1 cellular context compared by ENCODE assay signal in the genomic region with DNA sequence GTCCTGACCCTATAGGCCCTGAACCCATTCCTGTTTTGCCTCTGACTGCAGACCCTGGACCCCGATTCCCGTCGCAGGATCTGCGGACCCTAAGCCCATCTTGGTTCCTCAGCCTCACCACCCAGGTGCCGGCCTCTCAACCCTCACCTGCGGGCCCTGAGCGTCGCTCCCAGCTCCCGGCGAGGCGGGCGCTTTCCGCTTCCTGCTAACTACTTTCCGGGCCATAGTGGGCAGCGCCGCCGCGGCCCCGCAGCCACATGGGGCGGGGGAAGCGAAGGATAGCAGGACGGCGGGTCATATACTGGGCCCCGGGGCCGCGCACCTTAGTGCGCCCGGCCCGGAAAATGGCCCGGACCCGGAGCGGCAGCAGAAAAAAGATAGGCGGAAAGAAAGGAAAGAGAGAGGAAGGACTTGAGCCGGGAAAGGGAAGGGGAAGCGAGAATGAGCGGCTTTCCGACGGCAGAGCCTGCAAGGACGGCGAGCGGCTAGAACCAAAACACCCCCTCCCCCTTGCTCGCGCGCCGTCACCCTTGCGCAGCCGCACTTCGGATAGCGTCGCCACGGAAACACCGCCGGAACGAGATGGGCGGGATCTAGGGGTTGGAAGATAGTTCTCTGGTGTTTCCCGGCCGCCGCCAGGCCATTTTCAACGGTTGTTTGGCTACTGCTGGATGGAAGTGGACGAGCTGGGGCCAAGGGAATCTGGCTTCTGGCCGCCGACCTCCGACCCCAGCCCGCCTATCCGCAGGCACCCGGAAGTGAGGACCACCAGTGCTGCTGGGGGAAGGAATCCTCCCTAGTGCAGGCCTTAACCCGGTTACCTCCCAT.
TF ChIP-seq lines count a peak whose summit lies in the region.

A gene (minus strand): TSS at position 492 of the 828 bp plus-strand sequence. CDS start 267 bp downstream, at position 225.

TF ChIP-seq in liver, 16 proteins besides CTCF, POLR2A, EP300 and RAD21 (continued from another document):
- peak in 1 of 2 donors; percentile 22 for TF ChIP-seq HNF4A (conservative IDR thresholded peaks at IDR 0.05)
